20 cellular contexts compared by ENCODE assay signal in the genomic region with DNA sequence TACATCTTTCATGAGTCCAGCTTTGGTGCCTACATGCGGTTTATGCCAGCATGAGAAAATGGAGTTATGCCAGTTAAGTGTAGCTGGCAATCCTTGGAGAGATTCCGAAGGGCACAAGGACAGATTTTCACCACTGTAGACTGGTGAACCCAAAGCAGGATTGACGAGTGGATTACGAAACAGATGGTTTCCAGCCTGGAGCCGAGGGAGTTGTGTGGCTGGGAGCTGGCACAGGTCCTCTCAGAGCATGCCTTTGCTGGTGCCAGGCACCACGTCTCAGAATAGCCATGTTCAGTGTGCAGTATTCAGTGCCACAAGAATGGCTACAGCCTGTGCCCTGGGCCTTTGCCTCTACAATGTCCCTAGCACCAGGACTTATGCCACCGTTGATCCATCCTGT. TPM values are rescaled to one million over a fixed set of nuclear protein-coding genes. Genes with fewer than 3 reads are reported as not detected.
DNase-seq lines count a peak whose midpoint lies in the region; ATAC-seq, FAIRE-seq and TF ChIP-seq lines count a peak whose summit lies in the region.
"Had no signal": no experiment of that assay in that cellular context is flagged by ENCODE, and none has a peak within 500 bp of the region (broad histone marks: within the 10 kb centered on the region; RNA-seq: fewer than 3 reads in every experiment).

No MANE protein-coding gene starts in this region.

- no peak overlapping the region for H3K9ac ChIP-seq in kidney (ENCODE audit: low read length in 2 of 2)

- peaks cover 6% of the 10 kb centered on the region in 2 donors for H3K4me1 Mint-ChIP-seq in immature natural killer cell

- H2AFZ ChIP-seq in OCI-LY7 (ENCODE audit: low read length) = peak overlapping the region; percentile 77

- DNase-seq in G401 (ENCODE audit: low spot score) = peak; percentile 81
- DNase-seq in OCI-LY7 (ENCODE audit: low spot score) = no peak
- peak; percentile 22 for DNase-seq in fibroblast of pulmonary artery (ENCODE audit: low read depth)
- peak in 7 of 10 donors; percentile 55 to 94 (median 69) for DNase-seq in posterior cingulate gyrus
- DNase-seq in kidney = no peak
- DNase-seq in amniotic stem cell (lab: John Stamatoyannopoulos, UW) = no peak
- no peak for DNase-seq in immature natural killer cell
- DNase-seq: activated CD8-positive, alpha-beta memory T cell treated with anti-CD3 and anti-CD28 coated beads, Interleukin-2, amount 10 ng/mL, durations not matched to agents 7 days and 5 days; CD4-positive, CD25-positive, alpha-beta regulatory T cell; foreskin keratinocyte; GF-D8; NCI-H1092; NCI-H510A treated with DMSO at 0.1 percent for 48 hours; SHP77 treated with DMSO at 0.1 percent for 48 hours had no signal

- no peaks in the 10 kb centered on the region for H3K9me3 Mint-ChIP-seq in immature natural killer cell
- H3K9me3 Mint-ChIP-seq: activated naive CD4-positive, alpha-beta T cell treated with anti-CD3 and anti-CD28 coated beads, Interleukin-2, amount 50 U/mL, for 72 hours; CD4-positive, CD25-positive, alpha-beta regulatory T cell; dendritic cell treated with granulocyte-macrophage colony-stimulating factor and Interleukin-4, amounts not matched to agents 40 ng/mL and 50 ng/mL, for 4 days had no signal

- peaks cover 19% of the 10 kb centered on the region for H3K4me1 ChIP-seq in OCI-LY7 (ENCODE audit: insufficient read depth, low read length, poor library complexity, severe bottlenecking)
- peaks cover 10 to 16% of the 10 kb centered on the region in 2 donors for H3K4me1 ChIP-seq in kidney (ENCODE audit: control insufficient read depth in 1 of 2, insufficient read depth in 1 of 2, low read depth in 1 of 2, low read length in 2 of 2)

- H3K79me2 ChIP-seq in OCI-LY7 (ENCODE audit: insufficient read depth, low read depth, low read length) = no peaks in the 10 kb centered on the region

- no peak for FAIRE-seq in kidney (lab: Jason Lieb, UNC)
- FAIRE-seq: GM18507 had no signal

- H3K27ac ChIP-seq in OCI-LY7 (ENCODE audit: low read depth, low read length, poor library complexity, severe bottlenecking) (no peak overlapping the region), kidney (ENCODE audit: low read depth in 2 of 2, low read length in 2 of 2) (no peak overlapping the region)
- H3K27ac ChIP-seq: foreskin keratinocyte, suprapubic skin had no signal

- intact Hi-C loops in OCI-LY7 (cut with micrococcal nuclease; ENCODE audit: unreplicated experiment) = loop anchor here (5.0 kb wide), 1 partner anchor 70 kb away; the partner anchor contains the start of gene PRPF40B
- intact Hi-C loops in posterior cingulate gyrus (cut with DNase I) = no loop called here
- intact Hi-C loops in kidney (cut with DNase I) = no loop called here

- H4K20me1 ChIP-seq in OCI-LY7 (ENCODE audit: insufficient read depth, low read length) = no peaks in the 10 kb centered on the region

- H3K27me3 Mint-ChIP-seq in immature natural killer cell (ENCODE audit: low read depth in 3 of 3) = peaks cover 2 to 12% (median 7%) of the 10 kb centered on the region in 3 donors

- H3K9me3 ChIP-seq in OCI-LY7 (ENCODE audit: low read length) (no peaks in the 10 kb centered on the region), kidney (ENCODE audit: control insufficient read depth in 1 of 2, low read length in 2 of 2) (no peaks in the 10 kb centered on the region)
- H3K9me3 ChIP-seq: suprapubic skin had no signal

- BruUV-seq in OCI-LY7 (replicated peaks; lab: Mats Ljungman, UMichigan) = no TSS peak

- no peak overlapping the region for H3K4me3 Mint-ChIP-seq in immature natural killer cell
- H3K4me3 Mint-ChIP-seq: activated CD8-positive, alpha-beta memory T cell treated with anti-CD3 and anti-CD28 coated beads, Interleukin-2, amount 10 ng/mL, durations not matched to agents 7 days and 5 days; CD4-positive, CD25-positive, alpha-beta regulatory T cell; dendritic cell treated with granulocyte-macrophage colony-stimulating factor and Interleukin-4, amounts not matched to agents 40 ng/mL and 50 ng/mL, for 4 days had no signal

- H3K4me2 ChIP-seq in OCI-LY7 (ENCODE audit: low read length) = peak overlapping the region; percentile 46
- H3K4me2 ChIP-seq: smooth muscle cell had no signal

- H3K9me2 ChIP-seq in OCI-LY7 (ENCODE audit: insufficient read depth, low read length) = no peaks in the 10 kb centered on the region

- H3K36me3 ChIP-seq in OCI-LY7 (ENCODE audit: insufficient read depth, low read length) = peaks cover 9% of the 10 kb centered on the region; the same call in 1 of the 2 replicates
- H3K36me3 ChIP-seq in kidney (ENCODE audit: control insufficient read depth in 1 of 2, insufficient read depth in 2 of 2, low read length in 2 of 2) = no peaks in the 10 kb centered on the region

- no peak for ATAC-seq in HG02885 (IDR thresholded peaks at IDR 0.05; ENCODE audit: poor library complexity, unreplicated experiment)
- ATAC-seq: activated CD8-positive, alpha-beta memory T cell treated with anti-CD3 and anti-CD28 coated beads, Interleukin-2, amount 10 ng/mL, durations not matched to agents 7 days and 5 days; activated naive CD4-positive, alpha-beta T cell treated with anti-CD3 and anti-CD28 coated beads, Interleukin-2, amount 50 U/mL, for 72 hours; foreskin keratinocyte had no signal

- in situ Hi-C loops in G401 (cut with HindIII; ENCODE audit: low sequenced_read_pairs) = no loop called here

- POLR2A ChIA-PET in OCI-LY7 (lab: Charles Lee) = interaction anchor here (1.1 to 1.4 kb wide), 2 partner anchors 10 kb away, joined by 4 to 5 read pairs; no protein-coding TSS in a partner anchor

- H3K36me3 Mint-ChIP-seq in immature natural killer cell = peaks cover 4% of the 10 kb centered on the region in 3 donors
- H3K36me3 Mint-ChIP-seq: activated CD8-positive, alpha-beta memory T cell treated with anti-CD3 and anti-CD28 coated beads, Interleukin-2, amount 10 ng/mL, durations not matched to agents 7 days and 5 days; activated naive CD4-positive, alpha-beta T cell treated with anti-CD3 and anti-CD28 coated beads, Interleukin-2, amount 50 U/mL, for 72 hours had no signal

- H3K27ac Mint-ChIP-seq in immature natural killer cell = no peak overlapping the region
- H3K27ac Mint-ChIP-seq: activated CD8-positive, alpha-beta memory T cell treated with anti-CD3 and anti-CD28 coated beads, Interleukin-2, amount 10 ng/mL, durations not matched to agents 7 days and 5 days; CD4-positive, CD25-positive, alpha-beta regulatory T cell; dendritic cell treated with granulocyte-macrophage colony-stimulating factor and Interleukin-4, amounts not matched to agents 40 ng/mL and 50 ng/mL, for 4 days had no signal

- TF ChIP-seq CTCF in OCI-LY7 (conservative IDR thresholded peaks at IDR 0.05; ENCODE audit: low read length) = no peak
- TF ChIP-seq CTCF in fibroblast of pulmonary artery (IDR thresholded peaks at IDR 0.05; ENCODE audit: low read length, missing control alignments) = no peak
- no peak for TF ChIP-seq CTCF in kidney (IDR thresholded peaks at IDR 0.05; ENCODE audit: borderline replicate concordance, extremely low read depth, insufficient read depth)

- CTCF ChIA-PET in OCI-LY7 (lab: Charles Lee; ENCODE audit: unreplicated experiment) = interaction anchor here (0.6 kb wide), 1 partner anchor 194 kb away, joined by 3 read pairs; no protein-coding TSS in a partner anchor

- H3K4me3 ChIP-seq in OCI-LY7 (ENCODE audit: low read depth, low read length, poor library complexity, severe bottlenecking) = no peak overlapping the region
- H3K4me3 ChIP-seq in fibroblast of pulmonary artery (replicated peaks; ENCODE audit: low read depth, low read length) = no peak overlapping the region
- no peak overlapping the region for H3K4me3 ChIP-seq in kidney (ENCODE audit: low read length in 2 of 2)
- H3K4me3 ChIP-seq: smooth muscle cell, suprapubic skin had no signal

RNA-seq across cellular contexts. Expression of gene KCNH3, which starts 13.2 kb away (rescaled TPM):
- 1.7 TPM in 2 replicates for total RNA-seq in G401 (2014; rRNA removed; shearing (Covaris generic))
- 0.05 and 0.06 TPM in 2 replicates for total RNA-seq in OCI-LY7 (2014; rRNA removed; shearing (Covaris generic))
- total RNA-seq in OCI-LY7 (2022) (0.57 TPM in 1 of 2 replicates, not detected in the other), kidney (2.8 TPM)
- polyA plus RNA-seq in kidney (ENCODE audit: insufficient read depth, low read depth, low replicate concordance) (1.4 TPM), immature natural killer cell (1 to 10 TPM in 1 of 3 donors, under 1 TPM in 1, not detected in 1; 0.96 to 1.1 TPM)

RNA-seq across cellular contexts. Expression of gene MCRS1, which starts 15.9 kb away (rescaled TPM):
- total RNA-seq in G401 (2014; rRNA removed; shearing (Covaris generic)) = 143 and 148 TPM in 2 replicates
- total RNA-seq in OCI-LY7 (2014; rRNA removed; shearing (Covaris generic)) = 72.0 and 75.6 TPM in 2 replicates
- total RNA-seq in OCI-LY7 (2022) = 65.4 and 72.4 TPM in 2 replicates
- 66.8 TPM for total RNA-seq in kidney
- polyA plus RNA-seq in kidney (ENCODE audit: insufficient read depth, low read depth, low replicate concordance) = 60.4 TPM
- 100 to 1,000 TPM in 1 of 3 donors, 10 to 100 TPM in 2; 76.3 to 101 (median 88.2) TPM for polyA plus RNA-seq in immature natural killer cell

RNA-seq across cellular contexts. Expression of gene FAM186B, which starts 53.4 kb away (rescaled TPM):
- total RNA-seq in G401 (2014; rRNA removed; shearing (Covaris generic)) = 0.06 TPM in 1 of 2 replicates, not detected in the other
- total RNA-seq in OCI-LY7 (2014; rRNA removed; shearing (Covaris generic)) = 0.21 and 0.60 TPM in 2 replicates
- total RNA-seq in OCI-LY7 (2022) = 2.4 and 2.8 TPM in 2 replicates
- 0.85 TPM for total RNA-seq in kidney
- 0.34 TPM for polyA plus RNA-seq in kidney (ENCODE audit: insufficient read depth, low read depth, low replicate concordance)
- not detected for polyA plus RNA-seq in immature natural killer cell
- total RNA-seq: activated CD8-positive, alpha-beta memory T cell treated with anti-CD3 and anti-CD28 coated beads, Interleukin-2, amount 10 ng/mL, durations not matched to agents 7 days and 5 days; CD4-positive, CD25-positive, alpha-beta regulatory T cell had no signal

Comparison
In these comparisons a context has a peak if more than half of its experiments do, and no peak if none do; other contexts are left out.
1. DNase-seq: peak in G401 (single experiment), fibroblast of pulmonary artery (single experiment) and posterior cingulate gyrus (7 of 10); none in OCI-LY7 (single experiment), kidney (single experiment), amniotic stem cell (single experiment) and immature natural killer cell (0 of 3).